Comparison of ENCODE assay signal across 6 cellular contexts in genomic region chr12:22480814-22481213, GRCh38.
A peak's percentile ranks its signal among the peaks of the same experiment; 100 is the strongest.
DNase-seq lines count a peak whose midpoint lies in the region; TF ChIP-seq lines count a peak whose summit lies in the region.
"Not testable (repeated sequence)": the region's sequence is repeated elsewhere in the genome, so short reads cannot be mapped to it uniquely, and the experiment has no call there.

No MANE protein-coding gene starts in this region.

- H3K9me3 Mint-ChIP-seq in MCF 10A (ENCODE audit: unreplicated experiment); osteocyte (ENCODE audit: unreplicated experiment): not testable (repeated sequence)

- not testable (repeated sequence) for BruUV-seq in MCF 10A (replicated peaks; lab: Mats Ljungman, UMichigan)

- TF ChIP-seq CTCF in MCF 10A (IDR thresholded peaks at IDR 0.05; ENCODE audit: unreplicated experiment); osteocyte (IDR thresholded peaks at IDR 0.05): not testable (repeated sequence)

- not testable (repeated sequence) for H3K9me3 ChIP-seq in SJCRH30 (replicated peaks)

- H3K36me3 Mint-ChIP-seq in MCF 10A (ENCODE audit: insufficient read depth, unreplicated experiment) (peaks cover 32% of the 10 kb centered on the region), osteocyte (ENCODE audit: unreplicated experiment) (peaks cover 24% of the 10 kb centered on the region)

- CTCF ChIA-PET in MCF 10A (lab: Yijun Ruan, JAX): interaction anchor here (0.7 to 1.2 kb wide), 4 partner anchors 18 to 397 kb away, joined by 3 to 4 read pairs (median 3); no protein-coding TSS in a partner anchor

- H3K27ac ChIP-seq in SJCRH30: peak overlapping the region; percentile 53; the same call in 1 of the 2 replicates

- H3K36me3 ChIP-seq in SJCRH30: peaks cover 37% of the 10 kb centered on the region

- not testable (repeated sequence) for H3K27ac Mint-ChIP-seq in MCF 10A (ENCODE audit: low read depth, unreplicated experiment)
- H3K27ac Mint-ChIP-seq in osteocyte (ENCODE audit: unreplicated experiment): peak overlapping the region; percentile 4

- in situ Hi-C loops in ACHN (cut with HindIII; ENCODE audit: low pct_ligation_motif_present, low pct_unique_long_range_greater_than_20kb, low sequenced_read_pairs): not testable (repeated sequence)

- not testable (repeated sequence) for H3K27me3 ChIP-seq in SJCRH30

- intact Hi-C loops in MCF 10A (cut with micrococcal nuclease): not testable (repeated sequence)

- DNase-seq in ACHN (peak; percentile 64), HK-2 (ENCODE audit: unreplicated experiment) (peak; percentile 27), SJCRH30 (peak in 1 of 2 experiments; percentile 33), MCF 10A (ENCODE audit: unreplicated experiment) (peak; percentile 6), kidney glomerular epithelial cell (lab: John Stamatoyannopoulos, UW) (peak; percentile 31)
- not testable (repeated sequence) for DNase-seq in osteocyte (ENCODE audit: extremely low spot score, unreplicated experiment)

- H3K27me3 Mint-ChIP-seq in MCF 10A (ENCODE audit: insufficient read depth, unreplicated experiment); osteocyte (ENCODE audit: unreplicated experiment): not testable (repeated sequence)

- peaks cover 34% of the 10 kb centered on the region for H3K4me1 ChIP-seq in SJCRH30

- peaks cover 12% of the 10 kb centered on the region for H3K4me1 Mint-ChIP-seq in MCF 10A (ENCODE audit: insufficient read depth, unreplicated experiment)
- H3K4me1 Mint-ChIP-seq in osteocyte (ENCODE audit: unreplicated experiment): peaks cover 31% of the 10 kb centered on the region

- POLR2A ChIA-PET in MCF 10A (lab: Yijun Ruan, JAX): interaction anchor here (0.7 kb wide), 2 partner anchors 12 to 13 kb away, joined by 3 read pairs; no protein-coding TSS in a partner anchor

- H3K4me3 Mint-ChIP-seq in MCF 10A (ENCODE audit: unreplicated experiment); osteocyte (ENCODE audit: unreplicated experiment): not testable (repeated sequence)

- not testable (repeated sequence) for H3K4me3 ChIP-seq in SJCRH30
